17 cellular contexts compared by ENCODE assay signal in genomic region chr9:120411862-120412424, GRCh38.
A peak's percentile ranks its signal among the peaks of the same experiment; 100 is the strongest.
DNase-seq lines count a peak whose midpoint lies in the region; ATAC-seq and TF ChIP-seq lines count a peak whose summit lies in the region.
"Had no signal": no experiment of that assay in that cellular context is flagged by ENCODE, and none has a peak within 500 bp of the region (broad histone marks: within the 10 kb centered on the region; RNA-seq: fewer than 3 reads in every experiment).

No MANE protein-coding gene starts in this region.

- H3K4me3 Mint-ChIP-seq in nephron progenitor cell = no peak overlapping the region
- H3K4me3 Mint-ChIP-seq in natural killer cell = no peak overlapping the region
- H3K4me3 Mint-ChIP-seq: activated naive CD8-positive, alpha-beta T cell treated with anti-CD3 and anti-CD28 coated beads, Interleukin-2, amount 10 ng/mL, durations not matched to agents 7 days and 5 days; activated T-cell treated with anti-CD3 and anti-CD28 coated beads, Interleukin-2, amount 50 U/mL, for 24 hours; CD4-positive, alpha-beta T cell; stimulated activated naive CD8-positive, alpha-beta T cell treated with anti-CD3 and anti-CD28 coated beads, Interleukin-15, Interleukin-2, amounts not matched to agents 100 ng/mL and 50 ng/mL, for 24 hours had no signal

- intact Hi-C loops in right cardiac atrium (cut with DNase I) = no loop called here
- intact Hi-C loops in left ventricle myocardium superior (cut with micrococcal nuclease) = no loop called here
- intact Hi-C loops in natural killer cell (cut with micrococcal nuclease) = no loop called here

- H3K9ac ChIP-seq in fibroblast of lung (ENCODE audit: insufficient read depth, low read length) = no peak overlapping the region

- H4K20me1 ChIP-seq in fibroblast of lung (ENCODE audit: control insufficient read depth, extremely low read depth, insufficient read depth, low read length) = no peaks in the 10 kb centered on the region

- H3K79me2 ChIP-seq in fibroblast of lung (ENCODE audit: control insufficient read depth, insufficient read depth, low read length) = no peaks in the 10 kb centered on the region

- peak overlapping the region; percentile 8 for H3K27ac ChIP-seq in right cardiac atrium (ENCODE audit: low read length)
- H3K27ac ChIP-seq in fibroblast of lung (ENCODE audit: insufficient read depth, low read length) = peak overlapping the region; percentile 14
- H3K27ac ChIP-seq in substantia nigra (ENCODE audit: low read depth, low read length, poor library complexity, severe bottlenecking) = no peak overlapping the region
- H3K27ac ChIP-seq: uterus had no signal

- no peaks in the 10 kb centered on the region for H3K9me3 Mint-ChIP-seq in nephron progenitor cell
- no peaks in the 10 kb centered on the region for H3K9me3 Mint-ChIP-seq in natural killer cell
- H3K9me3 Mint-ChIP-seq: activated naive CD8-positive, alpha-beta T cell treated with anti-CD3 and anti-CD28 coated beads, Interleukin-2, amount 10 ng/mL, durations not matched to agents 7 days and 5 days; activated T-cell treated with anti-CD3 and anti-CD28 coated beads, Interleukin-2, amount 50 U/mL, for 24 hours; CD4-positive, alpha-beta T cell; stimulated activated naive CD8-positive, alpha-beta T cell treated with anti-CD3 and anti-CD28 coated beads, Interleukin-15, Interleukin-2, amounts not matched to agents 100 ng/mL and 50 ng/mL, for 24 hours had no signal

- no peak for ATAC-seq in right cardiac atrium
- ATAC-seq in left ventricle myocardium superior = no peak
- no peak for ATAC-seq in natural killer cell
- ATAC-seq: HCT116 had no signal

- H3K4me1 Mint-ChIP-seq in nephron progenitor cell (peaks cover 36% of the 10 kb centered on the region), natural killer cell (peaks cover 2 to 6% of the 10 kb centered on the region in 2 donors)
- H3K4me1 Mint-ChIP-seq: activated naive CD8-positive, alpha-beta T cell treated with anti-CD3 and anti-CD28 coated beads, Interleukin-2, amount 10 ng/mL, durations not matched to agents 7 days and 5 days had no signal

- 73% methylated on average over 5 of the region's 5 CpGs for WGBS in right cardiac atrium

- no peaks in the 10 kb centered on the region for H3K27me3 Mint-ChIP-seq in nephron progenitor cell (ENCODE audit: low read depth, poor library complexity)
- no peaks in the 10 kb centered on the region for H3K27me3 Mint-ChIP-seq in natural killer cell (ENCODE audit: low read depth in 2 of 2)
- H3K27me3 Mint-ChIP-seq: activated naive CD8-positive, alpha-beta T cell treated with anti-CD3 and anti-CD28 coated beads, Interleukin-2, amount 10 ng/mL, durations not matched to agents 7 days and 5 days; activated T-cell treated with anti-CD3 and anti-CD28 coated beads, Interleukin-2, amount 50 U/mL, for 24 hours; CD4-positive, alpha-beta T cell; stimulated activated naive CD8-positive, alpha-beta T cell treated with anti-CD3 and anti-CD28 coated beads, Interleukin-15, Interleukin-2, amounts not matched to agents 100 ng/mL and 50 ng/mL, for 24 hours had no signal

- H3K9me3 ChIP-seq in right cardiac atrium (ENCODE audit: control insufficient read depth, low read length) = no peaks in the 10 kb centered on the region
- H3K9me3 ChIP-seq in fibroblast of lung (ENCODE audit: control insufficient read depth, insufficient read depth, low read depth, low read length) = no peaks in the 10 kb centered on the region
- H3K9me3 ChIP-seq: uterus had no signal

- H3K4me3 ChIP-seq in right cardiac atrium (ENCODE audit: low read length) = no peak overlapping the region
- no peak overlapping the region for H3K4me3 ChIP-seq in fibroblast of lung (replicated peaks in 1 of 4; ENCODE audit: control extremely low read depth in 1 of 4, insufficient read depth in 1 of 4, low read depth in 3 of 4, low read length in 4 of 4)
- H3K4me3 ChIP-seq: uterus had no signal

- no peak overlapping the region for H2AFZ ChIP-seq in fibroblast of lung (ENCODE audit: low read length)

- peaks cover 9% of the 10 kb centered on the region for H3K4me1 ChIP-seq in right cardiac atrium (ENCODE audit: control insufficient read depth, insufficient read depth, low read length)
- H3K4me1 ChIP-seq in fibroblast of lung (ENCODE audit: control insufficient read depth, extremely low read depth, insufficient read depth, low read length) = peaks cover 3% of the 10 kb centered on the region
- H3K4me1 ChIP-seq: uterus had no signal

- peak overlapping the region; percentile 56 for H3K27ac Mint-ChIP-seq in nephron progenitor cell
- peak overlapping the region in 1 of 2 donors; percentile 7 for H3K27ac Mint-ChIP-seq in natural killer cell
- H3K27ac Mint-ChIP-seq: activated naive CD8-positive, alpha-beta T cell treated with anti-CD3 and anti-CD28 coated beads, Interleukin-2, amount 10 ng/mL, durations not matched to agents 7 days and 5 days; CD4-positive, alpha-beta T cell had no signal

- H3K36me3 Mint-ChIP-seq in nephron progenitor cell (ENCODE audit: low read depth) (peaks cover 46% of the 10 kb centered on the region), natural killer cell (peaks cover 42% of the 10 kb centered on the region)

- DNase-seq in right cardiac atrium (peak in 1 of 3 donors; percentile 58), left ventricle myocardium superior (no peak), fibroblast of lung (ENCODE audit: low read depth in 2 of 2) (no peak), nephron progenitor cell (no peak), NCI-H345 (lab: John Stamatoyannopoulos, UW) (no peak), substantia nigra (lab: John Stamatoyannopoulos, UW) (no peak), glomerular visceral epithelial cell (ENCODE audit: extremely low spot score) (no peak), natural killer cell (no peak)
- DNase-seq: activated CD4-positive, alpha-beta T cell treated with anti-CD3 and anti-CD28 coated beads, Interleukin-2, amount 50 U/mL, for 4 hours; activated naive CD8-positive, alpha-beta T cell treated with anti-CD3 and anti-CD28 coated beads, Interleukin-2, amount 10 ng/mL, durations not matched to agents 7 days and 5 days; activated T-cell treated with anti-CD3 and anti-CD28 coated beads, Interleukin-2, amount 50 U/mL, for 24 hours; CD4-positive, alpha-beta T cell; DMS79 treated with DMSO at 0.1 percent for 48 hours; hippocampal formation; uterus had no signal

- no peak overlapping the region for H3K4me2 ChIP-seq in fibroblast of lung (ENCODE audit: extremely low read depth, insufficient read depth, low read length)

- H3K27me3 ChIP-seq in right cardiac atrium (ENCODE audit: control insufficient read depth, insufficient read depth) = no peaks in the 10 kb centered on the region
- no peaks in the 10 kb centered on the region for H3K27me3 ChIP-seq in fibroblast of lung (ENCODE audit: control insufficient read depth, insufficient read depth, low read length)
- H3K27me3 ChIP-seq: uterus had no signal

- TF ChIP-seq CTCF in fibroblast of lung (conservative IDR thresholded peaks at IDR 0.05 in 1 of 2, IDR thresholded peaks at IDR 0.05 in 1 of 2; ENCODE audit: low read depth in 1 of 2, low read length in 2 of 2) = no peak
- TF ChIP-seq CTCF in nephron progenitor cell (IDR thresholded peaks at IDR 0.05) = no peak
- no peak for TF ChIP-seq CTCF in natural killer cell (IDR thresholded peaks at IDR 0.05)

- H3K36me3 ChIP-seq in fibroblast of lung (ENCODE audit: control insufficient read depth, insufficient read depth, low read length) = peaks cover 7% of the 10 kb centered on the region
- H3K36me3 ChIP-seq: uterus had no signal
